In genomic region chr13:91553584-91553983, GRCh38 we compare ENCODE assay signal across 33 cellular contexts.
"Had no signal": no experiment of that assay in that cellular context is flagged by ENCODE, and none has a peak within 500 bp of the region (broad histone marks: within the 10 kb centered on the region; RNA-seq: fewer than 3 reads in every experiment).

No MANE protein-coding gene starts in this region.

- H3K27me3 ChIP-seq: adrenal gland, ascending aorta, body of pancreas, brain microvascular endothelial cell, breast epithelium, cardiac muscle cell had no signal

- H3K36me3 ChIP-seq: adrenal gland, ascending aorta, brain microvascular endothelial cell, breast epithelium, cardiac muscle cell had no signal

- H3K27ac ChIP-seq: adrenal gland, ascending aorta, body of pancreas, brain microvascular endothelial cell, breast epithelium, cardiac muscle cell had no signal

- FAIRE-seq: astrocyte, bronchial epithelial cell had no signal

- H3K4me1 ChIP-seq: adrenal gland, ascending aorta, body of pancreas, breast epithelium had no signal

- H3K4me3 ChIP-seq: adrenal gland, ascending aorta, body of pancreas, breast epithelium, cardiac muscle cell had no signal

- ATAC-seq: activated naive CD4-positive, alpha-beta T cell treated with anti-CD3 and anti-CD28 coated beads, Interleukin-2, amount 50 U/mL, for 72 hours; activated naive CD8-positive, alpha-beta T cell treated with anti-CD3 and anti-CD28 coated beads, Interleukin-2, amount 50 U/mL, for 24 hours; activated T-cell treated with anti-CD3 and anti-CD28 coated beads, Interleukin-2, amount 50 U/mL, for 4 hours; activated T-cell treated with anti-CD3 and anti-CD28 coated beads, Interleukin-2, amount 50 U/mL, for 72 hours; activated T-helper 17 cell treated with anti-CD3 and anti-CD28 coated beads, Interleukin-2, amount 50 U/mL, for 72 hours; body of pancreas had no signal

- DNase-seq: activated effector memory CD4-positive, alpha-beta T cell treated with anti-CD3 and anti-CD28 coated beads, Interleukin-2, amount 50 U/mL, for 16 hours; activated effector memory CD4-positive, alpha-beta T cell treated with Interleukin-2 at 50 U/mL for 16 hours; activated gamma-delta T cell; activated gamma-delta T cell treated with Interleukin-2 at 50 U/mL for 16 hours; activated naive CD4-positive, alpha-beta T cell; activated naive CD4-positive, alpha-beta T cell treated with anti-CD3 and anti-CD28 coated beads for 36 hours; activated naive CD4-positive, alpha-beta T cell treated with anti-CD3 and anti-CD28 coated beads, Interleukin-2, amount 10 ng/mL, durations not matched to agents 7 days and 5 days; activated naive CD4-positive, alpha-beta T cell treated with anti-CD3 and anti-CD28 coated beads, Interleukin-2, amount 50 U/mL, for 16 hours; activated naive CD4-positive, alpha-beta T cell treated with Interleukin-2 at 50 U/mL for 16 hours; activated naive CD8-positive, alpha-beta T cell treated with anti-CD3 and anti-CD28 coated beads for 36 hours; activated naive CD8-positive, alpha-beta T cell treated with anti-CD3 and anti-CD28 coated beads, Interleukin-2, amount 10 ng/mL, durations not matched to agents 7 days and 5 days; activated naive CD8-positive, alpha-beta T cell treated with anti-CD3 and anti-CD28 coated beads, Interleukin-2, amount 50 U/mL, for 24 hours; activated T-cell treated with anti-CD3 and anti-CD28 coated beads, Interleukin-2, amount 50 U/mL, for 24 hours; activated T-cell treated with anti-CD3 and anti-CD28 coated beads, Interleukin-2, amount 50 U/mL, for 4 hours; activated T-cell treated with anti-CD3 and anti-CD28 coated beads, Interleukin-2, amount 50 U/mL, for 48 hours; activated T-cell treated with anti-CD3 and anti-CD28 coated beads, Interleukin-2, amount 50 U/mL, for 72 hours; adrenal gland; amniotic stem cell; amygdala; anterior cingulate cortex; aorta; body of pancreas; brain microvascular endothelial cell; caudate nucleus; central memory CD4-positive, alpha-beta T cell; cerebellar nuclear complex had no signal

- H3K9me3 ChIP-seq: adrenal gland, ascending aorta, body of pancreas had no signal
